Comparison of ENCODE assay signal across 15 cellular contexts in the genomic region with DNA sequence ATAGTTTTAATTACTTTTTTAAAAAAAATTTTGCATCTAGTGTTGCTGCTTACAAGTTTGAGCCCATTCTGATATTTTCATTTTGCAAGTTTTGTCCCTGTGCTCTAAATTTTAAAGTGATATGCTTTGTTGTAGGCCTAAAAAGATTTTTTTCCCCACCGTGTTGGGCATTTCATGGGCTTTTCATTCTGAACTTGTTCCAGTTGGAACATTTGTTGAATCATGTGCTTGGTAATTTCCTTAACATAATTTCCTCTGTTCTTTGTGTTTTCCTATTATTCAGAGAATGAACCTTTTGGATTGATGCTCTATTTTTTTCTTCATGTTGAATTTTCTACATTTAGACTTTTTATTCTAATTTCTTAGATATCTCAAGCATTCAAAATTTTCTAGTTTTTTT.
DNase-seq lines count a peak whose midpoint lies in the region; ATAC-seq, FAIRE-seq and TF ChIP-seq lines count a peak whose summit lies in the region.
"Had no signal": no experiment of that assay in that cellular context is flagged by ENCODE, and none has a peak within 500 bp of the region (broad histone marks: within the 10 kb centered on the region; RNA-seq: fewer than 3 reads in every experiment).

No MANE protein-coding gene starts in this region.

- H3K4me3 ChIP-seq in heart left ventricle (no peak overlapping the region), spleen (no peak overlapping the region)
- H3K4me3 ChIP-seq: BLaER1 had no signal

- no peak for ATAC-seq in heart left ventricle
- ATAC-seq in Right ventricle myocardium superior (ENCODE audit: poor library complexity) = no peak
- no peak for ATAC-seq in T-helper 17 cell

- H3K9me3 ChIP-seq in heart left ventricle (peaks cover 0 to 11% (median 0%) of the 10 kb centered on the region in 12 donors), spleen (peaks cover 0 to 6% (median 4%) of the 10 kb centered on the region in 8 donors), T-helper 17 cell (ENCODE audit: control insufficient read depth, low read length, poor library complexity, severe bottlenecking) (no peaks in the 10 kb centered on the region)
- H3K9me3 ChIP-seq: BLaER1 had no signal

- DNase-seq in heart left ventricle (no peak), Right ventricle myocardium superior (no peak), dermis microvascular lymphatic vessel endothelial cell (ENCODE audit: low read depth in 2 of 2) (peak; percentile 79 to 87), lung microvascular endothelial cell (ENCODE audit: low read depth in 2 of 2) (peak; percentile 77 to 93), spleen (no peak), RCC 7860 (ENCODE audit: low spot score) (no peak), T-helper 17 cell (no peak)
- DNase-seq in stimulated activated CD4-positive, alpha-beta T cell treated with anti-CD3 and anti-CD28 coated beads, Interleukin-12 subunit alpha, Interleukin-12 subunit beta, amount 100 ng/mL, for 4 hours = no peak
- DNase-seq: AML-193; CD4-positive, CD25-positive, alpha-beta regulatory T cell; DMS53; HFFc6 had no signal

- H3K4me1 Mint-ChIP-seq in T-helper 17 cell = no peaks in the 10 kb centered on the region
- H3K4me1 Mint-ChIP-seq: CD4-positive, CD25-positive, alpha-beta regulatory T cell had no signal

- TF ChIP-seq POLR2A in heart left ventricle (IDR thresholded peaks at IDR 0.05) (no peak), spleen (IDR thresholded peaks at IDR 0.05) (no peak)

- 35 to 60% (median 42%) methylated on average over 1 of the region's 1 CpG for WGBS in heart left ventricle, 4 donors
- WGBS in spleen, 5 donors = 61 to 72% (median 68%) methylated on average over 1 of the region's 1 CpG

- no peaks in the 10 kb centered on the region for H3K36me3 Mint-ChIP-seq in T-helper 17 cell (ENCODE audit: low read depth)
- H3K36me3 Mint-ChIP-seq: CD4-positive, CD25-positive, alpha-beta regulatory T cell had no signal

- peaks cover 0 to 34% (median 5%) of the 10 kb centered on the region in 12 donors for H3K4me1 ChIP-seq in heart left ventricle
- peaks cover 3 to 23% (median 13%) of the 10 kb centered on the region in 6 donors for H3K4me1 ChIP-seq in spleen

- intact Hi-C loops in heart left ventricle (cut with DNase I) (no loop called here), Right ventricle myocardium superior (cut with DNase I) (no loop called here), spleen (cut with DNase I; ENCODE audit: low total_unique reads) (no loop called here)

- H3K27me3 ChIP-seq in heart left ventricle (no peaks in the 10 kb centered on the region), spleen (replicated peaks in 1 of 7) (no peaks in the 10 kb centered on the region)
- H3K27me3 ChIP-seq: BLaER1 had no signal

- H3K27me3 Mint-ChIP-seq in T-helper 17 cell = no peaks in the 10 kb centered on the region
- H3K27me3 Mint-ChIP-seq: CD4-positive, CD25-positive, alpha-beta regulatory T cell had no signal

- FAIRE-seq in RCC 7860 (lab: Jason Lieb, UNC) = no peak
- FAIRE-seq: HTR-8/SVneo had no signal

- peak overlapping the region in 10 of 12 donors; percentile 5 to 79 (median 38) for H3K27ac ChIP-seq in heart left ventricle
- peak overlapping the region in 7 of 8 donors; percentile 47 to 74 (median 64) for H3K27ac ChIP-seq in spleen
- H3K27ac ChIP-seq: 22Rv1, BLaER1 had no signal

- H3K36me3 ChIP-seq in heart left ventricle = no peaks in the 10 kb centered on the region
- H3K36me3 ChIP-seq in spleen = no peaks in the 10 kb centered on the region
- H3K36me3 ChIP-seq: BLaER1 had no signal

- no peak overlapping the region for H3K27ac Mint-ChIP-seq in T-helper 17 cell
- H3K27ac Mint-ChIP-seq: CD4-positive, CD25-positive, alpha-beta regulatory T cell; HFFc6 had no signal

- no peak for TF ChIP-seq CTCF in heart left ventricle (IDR thresholded peaks at IDR 0.05)
- TF ChIP-seq CTCF in spleen (IDR thresholded peaks at IDR 0.05 in 8 of 11, conservative IDR thresholded peaks at IDR 0.05 in 3 of 11) = no peak

- no peak overlapping the region for H3K4me3 Mint-ChIP-seq in T-helper 17 cell
- H3K4me3 Mint-ChIP-seq: CD4-positive, CD25-positive, alpha-beta regulatory T cell; HFFc6 had no signal

Comparison
In these comparisons a context has a peak if more than half of its experiments do, and no peak if none do; other contexts are left out.
1. DNase-seq: peak in dermis microvascular lymphatic vessel endothelial cell (2 of 2) and lung microvascular endothelial cell (2 of 2); none in heart left ventricle (0 of 5), Right ventricle myocardium superior (single experiment), spleen (single experiment), stimulated activated CD4-positive, alpha-beta T cell treated with anti-CD3 and anti-CD28 coated beads, Interleukin-12 subunit alpha, Interleukin-12 subunit beta, amount 100 ng/mL, for 4 hours (single experiment), RCC 7860 (single experiment) and T-helper 17 cell (0 of 3).